25 cellular contexts compared by ENCODE assay signal in the genomic region with DNA sequence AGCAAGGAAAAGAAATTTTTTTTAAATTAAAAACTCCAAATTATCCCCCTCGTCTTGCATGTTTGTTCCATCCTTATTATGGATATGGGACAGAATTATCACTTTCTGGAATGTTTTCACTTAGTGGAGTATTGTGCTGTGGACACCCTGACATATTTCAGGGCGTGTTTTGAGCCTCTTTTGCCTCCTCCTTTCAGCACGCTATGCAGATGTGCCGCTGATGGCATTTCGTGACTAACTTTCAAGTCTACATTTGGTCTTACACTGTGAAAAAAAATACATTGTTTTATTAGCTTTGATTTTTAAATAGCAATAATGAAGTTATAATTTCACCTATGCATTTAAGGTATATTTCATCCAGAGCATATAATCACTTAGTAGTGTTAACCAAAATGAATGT.
DNase-seq lines count a peak whose midpoint lies in the region; ATAC-seq and TF ChIP-seq lines count a peak whose summit lies in the region.
"Had no signal": no experiment of that assay in that cellular context is flagged by ENCODE, and none has a peak within 500 bp of the region (broad histone marks: within the 10 kb centered on the region; RNA-seq: fewer than 3 reads in every experiment).

No MANE protein-coding gene starts in this region.

- no peak overlapping the region for H3K4me3 ChIP-seq in PC-3 (ENCODE audit: low read length)
- H3K4me3 ChIP-seq: A549, GM12878, MG63, PC-9 had no signal

- DNase-seq in ELR (ENCODE audit: low read depth) (peak; percentile 38), PC-3 (no peak), HT-29 (ENCODE audit: low spot score) (no peak)
- DNase-seq in activated CD8-positive, alpha-beta T cell treated with anti-CD3 and anti-CD28 coated beads for 36 hours, result no peak
- DNase-seq: BE2C; Calu3; DMS79 treated with DMSO at 0.1 percent for 48 hours; KG1; NCI-H1105 treated with DMSO at 0.1 percent for 48 hours; NCI-H146; NCI-H1930; NCI-H2107; NCI-H524; NCI-H774; NK-92 treated with Interleukin-12 subunit alpha and Interleukin-12 subunit beta, amount 100 ng/mL, for 24 hours; PC-9; Right ventricle myocardium superior; T-cell had no signal

- no peaks in the 10 kb centered on the region for H3K79me2 ChIP-seq in PC-3 (ENCODE audit: low read length)

- no peak overlapping the region for H3K9ac ChIP-seq in PC-3 (ENCODE audit: low read length)

- no peaks in the 10 kb centered on the region for H3K9me2 ChIP-seq in PC-3 (replicated peaks; ENCODE audit: low read length)

- H3K9me3 Mint-ChIP-seq in nephron, result no peaks in the 10 kb centered on the region
- H3K9me3 Mint-ChIP-seq in activated CD8-positive, alpha-beta T cell treated with anti-CD3 and anti-CD28 coated beads for 36 hours, result no peaks in the 10 kb centered on the region
- H3K9me3 Mint-ChIP-seq: T-cell had no signal

- peaks cover 14% of the 10 kb centered on the region for H3K4me1 ChIP-seq in PC-3 (ENCODE audit: insufficient read depth, low read length)
- H3K4me1 ChIP-seq: A549 had no signal

- H3K27me3 Mint-ChIP-seq in nephron (ENCODE audit: low read depth), result no peaks in the 10 kb centered on the region
- H3K27me3 Mint-ChIP-seq in activated CD8-positive, alpha-beta T cell treated with anti-CD3 and anti-CD28 coated beads for 36 hours, result no peaks in the 10 kb centered on the region
- H3K27me3 Mint-ChIP-seq: T-cell had no signal

- no peaks in the 10 kb centered on the region for H3K36me3 ChIP-seq in PC-3 (ENCODE audit: low read depth, low read length)

- no peaks in the 10 kb centered on the region for H4K20me1 ChIP-seq in PC-3 (ENCODE audit: low read length)

- intact Hi-C loops in PC-3 (cut with micrococcal nuclease), result no loop called here
- intact Hi-C loops in activated CD8-positive, alpha-beta T cell treated with anti-CD3 and anti-CD28 coated beads for 36 hours (cut with micrococcal nuclease), result no loop called here

- TF ChIP-seq CTCF in PC-3 (conservative IDR thresholded peaks at IDR 0.05; ENCODE audit: low read depth, low read length), result no peak
- TF ChIP-seq CTCF in nephron (IDR thresholded peaks at IDR 0.05; ENCODE audit: unreplicated experiment in 3 of 3), result no peak
- TF ChIP-seq CTCF in activated CD8-positive, alpha-beta T cell treated with anti-CD3 and anti-CD28 coated beads for 36 hours (IDR thresholded peaks at IDR 0.05), result no peak

- POLR2A ChIA-PET in PC-3 (lab: Charles Lee; ENCODE audit: unreplicated experiment), result interaction anchor here (0.6 kb wide), 1 partner anchor 380 kb away, joined by 3 read pairs; no protein-coding TSS in a partner anchor
- POLR2A ChIA-PET in activated CD8-positive, alpha-beta T cell treated with anti-CD3 and anti-CD28 coated beads for 36 hours (lab: Charles Lee), result no interaction called here

- H3K27ac Mint-ChIP-seq in nephron, result peak overlapping the region; percentile 30 to 70 (median 61)
- H3K27ac Mint-ChIP-seq in activated CD8-positive, alpha-beta T cell treated with anti-CD3 and anti-CD28 coated beads for 36 hours, result no peak overlapping the region
- H3K27ac Mint-ChIP-seq: CD14-positive monocyte, T-cell had no signal

- H3K36me3 Mint-ChIP-seq in nephron (ENCODE audit: low read depth), result no peaks in the 10 kb centered on the region
- H3K36me3 Mint-ChIP-seq in activated CD8-positive, alpha-beta T cell treated with anti-CD3 and anti-CD28 coated beads for 36 hours (ENCODE audit: low read depth), result no peaks in the 10 kb centered on the region
- H3K36me3 Mint-ChIP-seq: CD14-positive monocyte, T-cell had no signal

- no peaks in the 10 kb centered on the region for H3F3A ChIP-seq in PC-3 (ENCODE audit: low read length, unreplicated experiment)

- H3K4me3 Mint-ChIP-seq in nephron, result no peak overlapping the region
- H3K4me3 Mint-ChIP-seq in activated CD8-positive, alpha-beta T cell treated with anti-CD3 and anti-CD28 coated beads for 36 hours, result no peak overlapping the region
- H3K4me3 Mint-ChIP-seq: CD14-positive monocyte, T-cell had no signal

- CTCF ChIA-PET in PC-3 (lab: Charles Lee), result no interaction called here
- CTCF ChIA-PET in activated CD8-positive, alpha-beta T cell treated with anti-CD3 and anti-CD28 coated beads for 36 hours (lab: Charles Lee), result no interaction called here

- no peak overlapping the region for H2AFZ ChIP-seq in PC-3 (ENCODE audit: low read length)
- H2AFZ ChIP-seq: PC-9 had no signal

- H3K4me2 ChIP-seq in PC-3 (ENCODE audit: low read length), result 0 out of 2 replicates have a peak overlapping the region, but pooled peaks have one; percentile 0
- H3K4me2 ChIP-seq: A549, PC-9 had no signal

- ATAC-seq in PC-3 (no peak), HG02678 (IDR thresholded peaks at IDR 0.05; ENCODE audit: unreplicated experiment) (no peak), GM21381 (IDR thresholded peaks at IDR 0.05; ENCODE audit: unreplicated experiment) (no peak)
- ATAC-seq in activated CD8-positive, alpha-beta T cell treated with anti-CD3 and anti-CD28 coated beads for 36 hours, result no peak
- ATAC-seq: A549, GM12878, T-cell had no signal

- no peaks in the 10 kb centered on the region for H3K27me3 ChIP-seq in PC-3 (ENCODE audit: low read length)
- H3K27me3 ChIP-seq: BE2C, MG63 had no signal

- no peak overlapping the region for H3K27ac ChIP-seq in PC-3 (ENCODE audit: low read length)
- H3K27ac ChIP-seq: A549, PC-9 had no signal

- no TSS peak for BruUV-seq in PC-3 (replicated peaks; lab: Mats Ljungman, UMichigan)

- H3K4me1 Mint-ChIP-seq in nephron, result peaks cover 35% of the 10 kb centered on the region
- no peaks in the 10 kb centered on the region for H3K4me1 Mint-ChIP-seq in activated CD8-positive, alpha-beta T cell treated with anti-CD3 and anti-CD28 coated beads for 36 hours (ENCODE audit: low read depth)
- H3K4me1 Mint-ChIP-seq: T-cell had no signal

- H3K9me3 ChIP-seq in PC-3 (ENCODE audit: low read length), result no peaks in the 10 kb centered on the region
- H3K9me3 ChIP-seq: A549, BE2C had no signal
